Comparison of ENCODE assay signal across 29 cellular contexts in the genomic region with DNA sequence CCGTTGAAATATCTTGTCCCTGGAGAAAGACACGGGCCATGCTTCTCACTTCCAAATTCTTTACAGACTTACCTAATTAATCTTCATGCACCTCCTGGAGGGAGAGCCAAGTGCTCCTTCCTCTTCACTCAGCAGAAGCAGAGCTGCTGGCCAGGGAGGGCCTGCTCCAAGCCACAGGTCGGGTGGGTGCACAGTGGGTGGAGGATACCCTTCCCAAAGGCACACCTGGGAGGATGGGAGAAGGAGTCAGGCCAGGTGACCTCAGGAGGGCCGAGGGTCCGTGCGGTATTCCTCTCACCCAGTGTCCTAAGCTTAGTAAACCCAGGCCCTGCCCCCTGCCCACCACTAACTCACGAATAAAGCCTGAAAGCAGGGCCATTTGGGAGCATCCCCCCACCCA.
"Had no signal": no experiment of that assay in that cellular context is flagged by ENCODE, and none has a peak within 500 bp of the region (broad histone marks: within the 10 kb centered on the region; RNA-seq: fewer than 3 reads in every experiment).

No MANE protein-coding gene starts in this region.

- H2AFZ ChIP-seq: hepatocyte had no signal

- H3K27me3 ChIP-seq: colonic mucosa, foreskin keratinocyte, ovary, testis had no signal

- H3K9me3 ChIP-seq: colonic mucosa, esophagus muscularis mucosa, gastroesophageal sphincter, heart left ventricle, left lung, ovary, psoas muscle, sigmoid colon, testis, tibial artery had no signal

- H3K4me1 ChIP-seq: colonic mucosa, esophagus muscularis mucosa, foreskin keratinocyte, gastroesophageal sphincter, heart left ventricle, left lung, psoas muscle, sigmoid colon, tibial artery had no signal

- H3K4me1 Mint-ChIP-seq: naive thymus-derived CD4-positive, alpha-beta T cell; stimulated activated memory B cell treated with anti-CD40 and anti-IgM and Interleukin-4, amounts not matched to agents 10 μg/mL and 1 μg/mL and 100 μg/mL, for 72 hours had no signal

- H3K36me3 Mint-ChIP-seq: naive thymus-derived CD4-positive, alpha-beta T cell; stimulated activated memory B cell treated with anti-CD40 and anti-IgM and Interleukin-4, amounts not matched to agents 10 μg/mL and 1 μg/mL and 100 μg/mL, for 72 hours; type B pancreatic cell had no signal

- H3K4me3 ChIP-seq: colonic mucosa, esophagus muscularis mucosa, gastroesophageal sphincter, heart left ventricle, hepatocyte, left lung, ovary, psoas muscle, sigmoid colon, testis, tibial artery had no signal

- H3K4me2 ChIP-seq: hepatocyte had no signal

- ATAC-seq: foreskin keratinocyte; gastroesophageal sphincter; heart left ventricle; left cardiac atrium; left lung; naive thymus-derived CD4-positive, alpha-beta T cell; psoas muscle; right cardiac atrium; stimulated activated memory B cell treated with anti-CD40 and anti-IgM and Interleukin-4, amounts not matched to agents 10 μg/mL and 1 μg/mL and 100 μg/mL, for 72 hours; stimulated activated naive CD8-positive, alpha-beta T cell treated with anti-CD3 and anti-CD28 coated beads, Interleukin-15, Interleukin-2, amounts not matched to agents 100 U/mL and 50 U/mL, for 24 hours had no signal

- H3K9me3 Mint-ChIP-seq: dendritic cell treated with granulocyte-macrophage colony-stimulating factor and Interleukin-4, amounts not matched to agents 40 ng/mL and 50 ng/mL, for 4 days; naive thymus-derived CD4-positive, alpha-beta T cell; nephron; stimulated activated memory B cell treated with anti-CD40 and anti-IgM and Interleukin-4, amounts not matched to agents 10 μg/mL and 1 μg/mL and 100 μg/mL, for 72 hours; type B pancreatic cell had no signal

- DNase-seq: colonic mucosa; effector CD8-positive, alpha-beta T cell; foreskin keratinocyte; heart left ventricle; left cardiac atrium; left lung; mesenchymal stem cell; midbrain; naive thymus-derived CD4-positive, alpha-beta T cell; occipital lobe; ovary; psoas muscle; right cardiac atrium; sigmoid colon; stimulated activated CD4-positive, alpha-beta T cell treated with anti-CD3 and anti-CD28 coated beads, Interleukin-2, amount 100 ng/mL, for 24 hours; stimulated activated CD4-positive, alpha-beta T cell treated with anti-CD3 and anti-CD28 coated beads, Interleukin-4, amount 100 ng/mL, for 4 hours; stimulated activated naive CD8-positive, alpha-beta T cell treated with anti-CD3 and anti-CD28 coated beads, Interleukin-15, Interleukin-2, amounts not matched to agents 100 U/mL and 50 U/mL, for 24 hours; substantia nigra; testis; tibial artery had no signal

- H3K79me2 ChIP-seq: hepatocyte had no signal

- H3K27ac Mint-ChIP-seq: dendritic cell treated with granulocyte-macrophage colony-stimulating factor and Interleukin-4, amounts not matched to agents 40 ng/mL and 50 ng/mL, for 4 days; nephron; stimulated activated memory B cell treated with anti-CD40 and anti-IgM and Interleukin-4, amounts not matched to agents 10 μg/mL and 1 μg/mL and 100 μg/mL, for 72 hours; type B pancreatic cell had no signal

- FAIRE-seq: endothelial cell of umbilical vein, kidney had no signal

- H3K27ac ChIP-seq: colonic mucosa, esophagus muscularis mucosa, foreskin keratinocyte, gastroesophageal sphincter, heart left ventricle, hepatocyte, left lung, ovary, psoas muscle, sigmoid colon, testis, tibial artery had no signal

- H3K36me3 ChIP-seq: colonic mucosa, esophagus muscularis mucosa, gastroesophageal sphincter, heart left ventricle, left lung, ovary, sigmoid colon, tibial artery had no signal

- H3K4me3 Mint-ChIP-seq: dendritic cell treated with granulocyte-macrophage colony-stimulating factor and Interleukin-4, amounts not matched to agents 40 ng/mL and 50 ng/mL, for 4 days; naive thymus-derived CD4-positive, alpha-beta T cell; nephron; stimulated activated memory B cell treated with anti-CD40 and anti-IgM and Interleukin-4, amounts not matched to agents 10 μg/mL and 1 μg/mL and 100 μg/mL, for 72 hours; type B pancreatic cell had no signal
